ENCODE assay signal across 17 cellular contexts in the genomic region with DNA sequence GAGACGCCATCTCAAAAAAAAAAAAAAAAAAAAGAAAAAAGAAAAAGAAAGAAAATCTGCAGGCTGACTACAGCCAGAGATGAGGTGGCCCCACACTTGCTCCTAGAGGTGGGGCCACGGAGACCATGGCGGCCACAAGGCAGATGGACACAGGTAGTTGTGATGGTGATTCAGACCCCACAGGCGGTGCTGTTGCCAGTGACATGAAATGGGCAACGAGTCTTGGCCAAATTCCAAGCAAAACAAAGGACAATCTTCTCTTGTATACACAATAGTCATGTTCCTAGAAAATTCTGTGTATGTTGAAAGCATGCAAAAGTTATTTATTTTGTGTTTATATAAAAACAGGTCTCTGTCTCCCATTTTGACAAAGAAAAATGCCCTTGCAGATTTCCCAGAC. TPM values are rescaled to one million over a fixed set of nuclear protein-coding genes. Genes with fewer than 3 reads are reported as not detected.
DNase-seq lines count a peak whose midpoint lies in the region; ATAC-seq and TF ChIP-seq lines count a peak whose summit lies in the region.
"Had no signal": no experiment of that assay in that cellular context is flagged by ENCODE, and none has a peak within 500 bp of the region (broad histone marks: within the 10 kb centered on the region; RNA-seq: fewer than 3 reads in every experiment).

No MANE protein-coding gene starts in this region.

- no peaks in the 10 kb centered on the region for H3K9me3 Mint-ChIP-seq in activated naive CD8-positive, alpha-beta T cell treated with anti-CD3 and anti-CD28 coated beads, Interleukin-2, amount 50 U/mL, for 24 hours
- H3K9me3 Mint-ChIP-seq: activated CD4-positive, alpha-beta memory T cell treated with anti-CD3 and anti-CD28 coated beads, Interleukin-2, amount 10 ng/mL, durations not matched to agents 7 days and 5 days; activated T-helper 1 cell treated with anti-CD3 and anti-CD28 coated beads, Interleukin-12 subunit alpha, Interleukin-12 subunit beta, Interleukin-2, Interleukin-4 antibody, amounts not matched to agents 30 ng/mL and 10 ng/mL and 1 ng/mL, durations not matched to agents 14 hours and 24 hours and 36 hours; central memory CD8-positive, alpha-beta T cell; neural crest cell had no signal

- no peaks in the 10 kb centered on the region for H3K36me3 ChIP-seq in SJCRH30
- H3K36me3 ChIP-seq in hepatocyte (replicated peaks; ENCODE audit: insufficient read depth, low read depth), result no peaks in the 10 kb centered on the region

- H3K4me3 Mint-ChIP-seq in activated naive CD8-positive, alpha-beta T cell treated with anti-CD3 and anti-CD28 coated beads, Interleukin-2, amount 50 U/mL, for 24 hours, result no peak overlapping the region
- H3K4me3 Mint-ChIP-seq: activated CD4-positive, alpha-beta memory T cell treated with anti-CD3 and anti-CD28 coated beads, Interleukin-2, amount 10 ng/mL, durations not matched to agents 7 days and 5 days; activated T-helper 1 cell treated with anti-CD3 and anti-CD28 coated beads, Interleukin-12 subunit alpha, Interleukin-12 subunit beta, Interleukin-2, Interleukin-4 antibody, amounts not matched to agents 30 ng/mL and 10 ng/mL and 1 ng/mL, durations not matched to agents 14 hours and 24 hours and 36 hours; central memory CD8-positive, alpha-beta T cell; neural crest cell had no signal

- no peak for TF ChIP-seq CTCF in hepatocyte (IDR thresholded peaks at IDR 0.05; ENCODE audit: poor library complexity)

- H3K79me2 ChIP-seq in hepatocyte, result no peaks in the 10 kb centered on the region

- 71% methylated on average over 4 of the region's 5 CpGs for whole genome bisulfite sequencing in hepatocyte (ENCODE audit: low lambda C conversion rate, missing lambda C conversion rate)

- H3K9me3 ChIP-seq in SJCRH30 (replicated peaks) (no peaks in the 10 kb centered on the region), hepatocyte (ENCODE audit: low read depth) (no peaks in the 10 kb centered on the region)
- H3K9me3 ChIP-seq: SK-N-SH had no signal

- no peak overlapping the region for H3K4me3 ChIP-seq in SJCRH30
- no peak overlapping the region for H3K4me3 ChIP-seq in hepatocyte

- peaks cover 23% of the 10 kb centered on the region for H3K27me3 Mint-ChIP-seq in activated naive CD8-positive, alpha-beta T cell treated with anti-CD3 and anti-CD28 coated beads, Interleukin-2, amount 50 U/mL, for 24 hours

- ATAC-seq in activated naive CD8-positive, alpha-beta T cell treated with anti-CD3 and anti-CD28 coated beads, Interleukin-2, amount 50 U/mL, for 24 hours, result no peak

- no peaks in the 10 kb centered on the region for H3K27me3 ChIP-seq in SJCRH30
- no peaks in the 10 kb centered on the region for H3K27me3 ChIP-seq in hepatocyte

- no peaks in the 10 kb centered on the region for H3K9me2 ChIP-seq in hepatocyte (replicated peaks; ENCODE audit: insufficient read depth)
- H3K9me2 ChIP-seq: SK-N-SH had no signal

- peak; percentile 22 for DNase-seq in DMS153 (lab: John Stamatoyannopoulos, UW)
- DNase-seq in NCI-H1105 (lab: John Stamatoyannopoulos, UW), result peak; percentile 2
- peak; percentile 21 to 52 for DNase-seq in SJCRH30
- no peak for DNase-seq in hepatocyte (ENCODE audit: low spot score)
- no peak for DNase-seq in OCI-M1 (lab: John Stamatoyannopoulos, UW)
- DNase-seq in D341Med (ENCODE audit: low spot score), result no peak
- DNase-seq in activated naive CD8-positive, alpha-beta T cell treated with anti-CD3 and anti-CD28 coated beads, Interleukin-2, amount 50 U/mL, for 24 hours, result no peak
- no peak for DNase-seq in DMS 273 treated with DMSO at 0.1 percent for 48 hours (lab: John Stamatoyannopoulos, UW)
- DNase-seq: activated CD4-positive, alpha-beta memory T cell treated with anti-CD3 and anti-CD28 coated beads, Interleukin-2, amount 10 ng/mL, durations not matched to agents 7 days and 5 days; AML-193; Karpas-422; retina; SK-N-SH had no signal

- H3K4me2 ChIP-seq in hepatocyte, result no peak overlapping the region
- H3K4me2 ChIP-seq: SK-N-SH had no signal

- no peak overlapping the region for H2AFZ ChIP-seq in hepatocyte

- H3K4me1 ChIP-seq in SJCRH30, result no peaks in the 10 kb centered on the region
- peaks cover 19% of the 10 kb centered on the region for H3K4me1 ChIP-seq in hepatocyte (ENCODE audit: insufficient read depth)

- no peaks in the 10 kb centered on the region for H3K4me1 Mint-ChIP-seq in activated naive CD8-positive, alpha-beta T cell treated with anti-CD3 and anti-CD28 coated beads, Interleukin-2, amount 50 U/mL, for 24 hours
- H3K4me1 Mint-ChIP-seq: activated CD4-positive, alpha-beta memory T cell treated with anti-CD3 and anti-CD28 coated beads, Interleukin-2, amount 10 ng/mL, durations not matched to agents 7 days and 5 days; central memory CD8-positive, alpha-beta T cell had no signal

- H3K36me3 Mint-ChIP-seq in activated naive CD8-positive, alpha-beta T cell treated with anti-CD3 and anti-CD28 coated beads, Interleukin-2, amount 50 U/mL, for 24 hours (ENCODE audit: low read depth), result no peaks in the 10 kb centered on the region

- H3K27ac ChIP-seq in SJCRH30 (no peak overlapping the region), hepatocyte (peak overlapping the region; percentile 37)
- H3K27ac ChIP-seq: HL-60 had no signal

- H3K27ac Mint-ChIP-seq in activated naive CD8-positive, alpha-beta T cell treated with anti-CD3 and anti-CD28 coated beads, Interleukin-2, amount 50 U/mL, for 24 hours, result no peak overlapping the region
- H3K27ac Mint-ChIP-seq: activated CD4-positive, alpha-beta memory T cell treated with anti-CD3 and anti-CD28 coated beads, Interleukin-2, amount 10 ng/mL, durations not matched to agents 7 days and 5 days; activated T-helper 1 cell treated with anti-CD3 and anti-CD28 coated beads, Interleukin-12 subunit alpha, Interleukin-12 subunit beta, Interleukin-2, Interleukin-4 antibody, amounts not matched to agents 30 ng/mL and 10 ng/mL and 1 ng/mL, durations not matched to agents 14 hours and 24 hours and 36 hours had no signal

- H4K20me1 ChIP-seq in hepatocyte (ENCODE audit: insufficient read depth, poor library complexity, severe bottlenecking), result no peaks in the 10 kb centered on the region

RNA-seq across cellular contexts. Expression of a gene that starts 22.6 kb away (rescaled TPM):
- 2.1 and 2.5 TPM in 2 replicates for total RNA-seq in SJCRH30 (2014; rRNA removed; shearing (Covaris generic))
- total RNA-seq in hepatocyte, result 5.5 and 8.9 TPM in 2 replicates
- 7.4 and 8.3 TPM in 2 replicates for polyA plus RNA-seq in hepatocyte

Comparison
In these comparisons a context has a peak if more than half of its experiments do, and no peak if none do; other contexts are left out.
1. DNase-seq: peak in DMS153 (single experiment), NCI-H1105 (single experiment) and SJCRH30 (2 of 2); none in hepatocyte (single experiment), OCI-M1 (single experiment), D341Med (single experiment), activated naive CD8-positive, alpha-beta T cell treated with anti-CD3 and anti-CD28 coated beads, Interleukin-2, amount 50 U/mL, for 24 hours (single experiment) and DMS 273 treated with DMSO at 0.1 percent for 48 hours (single experiment).